Comparison of ENCODE assay signal across 8 cellular contexts in genomic region chr11:65861533-65862183, GRCh38. TPM values are rescaled to one million over a fixed set of nuclear protein-coding genes. Genes with fewer than 3 reads are reported as not detected.
DNase-seq lines count a peak whose midpoint lies in the region; TF ChIP-seq lines count a peak whose summit lies in the region.

No MANE protein-coding gene starts in this region.

- peaks cover 17 to 52% (median 39%) of the 10 kb centered on the region in 3 donors for H3K36me3 ChIP-seq in esophagus squamous epithelium

- POLR2A ChIA-PET in RWPE1 (lab: Yijun Ruan, JAX; ENCODE audit: low non-redundant PET) = interaction anchor here (0.8 kb wide), 1 partner anchor 54 kb away, joined by 3 read pairs; no protein-coding TSS in a partner anchor

- intact Hi-C loops in Calu3 (cut with micrococcal nuclease; ENCODE audit: unreplicated experiment) (no loop called here), esophagus squamous epithelium (cut with DNase I) (no loop called here)

- no peaks in the 10 kb centered on the region for H3K9me3 ChIP-seq in esophagus squamous epithelium

- peaks cover 20% of the 10 kb centered on the region for H3K4me1 Mint-ChIP-seq in Calu3 (ENCODE audit: low read depth, unreplicated experiment)
- H3K4me1 Mint-ChIP-seq in osteocyte (ENCODE audit: unreplicated experiment) = peaks cover 37% of the 10 kb centered on the region

- 72 to 73% methylated on average over 5 of the region's 13 CpGs for WGBS in esophagus squamous epithelium, 2 donors

- H3K27ac Mint-ChIP-seq in Calu3 (ENCODE audit: unreplicated experiment) = peak overlapping the region; percentile 95
- peak overlapping the region; percentile 97 for H3K27ac Mint-ChIP-seq in osteocyte (ENCODE audit: unreplicated experiment)

- TF ChIP-seq CTCF in Calu3 (IDR thresholded peaks at IDR 0.05; ENCODE audit: unreplicated experiment) (no peak), RWPE1 (conservative IDR thresholded peaks at IDR 0.05; ENCODE audit: low read depth) (no peak), esophagus squamous epithelium (IDR thresholded peaks at IDR 0.05) (no peak), osteocyte (IDR thresholded peaks at IDR 0.05) (no peak)

- BruUV-seq in Calu3 (replicated peaks; lab: Mats Ljungman, UMichigan) = TSS peak; percentile 29

- H3K27me3 Mint-ChIP-seq in Calu3 (ENCODE audit: unreplicated experiment) = no peaks in the 10 kb centered on the region
- H3K27me3 Mint-ChIP-seq in osteocyte (ENCODE audit: unreplicated experiment) = no peaks in the 10 kb centered on the region

- H3K9me3 Mint-ChIP-seq in Calu3 (ENCODE audit: low read depth, unreplicated experiment) = no peaks in the 10 kb centered on the region
- no peaks in the 10 kb centered on the region for H3K9me3 Mint-ChIP-seq in osteocyte (ENCODE audit: unreplicated experiment)

- H3K4me3 ChIP-seq in esophagus squamous epithelium = peak overlapping the region; percentile 83 to 94 (median 86)

- H3K36me3 Mint-ChIP-seq in Calu3 (ENCODE audit: insufficient read depth, unreplicated experiment) (peaks cover 83% of the 10 kb centered on the region), osteocyte (ENCODE audit: unreplicated experiment) (peaks cover 16% of the 10 kb centered on the region)

- H3K4me3 Mint-ChIP-seq in Calu3 (ENCODE audit: low read depth, unreplicated experiment) (peak overlapping the region; percentile 84), osteocyte (ENCODE audit: unreplicated experiment) (peak overlapping the region; percentile 89)

- H3K4me1 ChIP-seq in esophagus squamous epithelium = peaks cover 17 to 56% (median 21%) of the 10 kb centered on the region in 3 donors

- H3K27me3 ChIP-seq in esophagus squamous epithelium = no peaks in the 10 kb centered on the region

- DNase-seq in Calu3 = no peak
- no peak for DNase-seq in RWPE1 (ENCODE audit: low spot score)
- no peak for DNase-seq in esophagus squamous epithelium (lab: John Stamatoyannopoulos, UW)
- no peak for DNase-seq in osteocyte (ENCODE audit: extremely low spot score, unreplicated experiment)
- no peak for DNase-seq in iPS-NIHi11 (ENCODE audit: low spot score)
- no peak for DNase-seq in NCI-H2029 treated with DMSO at 0.1 percent for 48 hours (lab: John Stamatoyannopoulos, UW)
- no peak for DNase-seq in retina
- no peak for DNase-seq in Kasumi-1 (lab: John Stamatoyannopoulos, UW)

- H3K27ac ChIP-seq in RWPE1 (peak overlapping the region; percentile 98), esophagus squamous epithelium (peak overlapping the region; percentile 96 to 98 (median 97))

- CTCF ChIA-PET in Calu3 (lab: Charles Lee) (interaction anchor here (1.0 to 1.5 kb wide), 3 partner anchors 24 to 28 kb away, joined by 4 to 7 read pairs (median 5); partner anchors contain the start of gene FIBP), RWPE1 (lab: Yijun Ruan, JAX) (interaction anchor here (0.7 to 2.6 kb wide), 3 partner anchors 12 to 273 kb away, joined by 4 to 15 read pairs (median 5); no protein-coding TSS in a partner anchor)

- TF ChIP-seq POLR2A in esophagus squamous epithelium (IDR thresholded peaks at IDR 0.05) = no peak

RNA-seq across cellular contexts. Expression of gene MUS81, which starts 1.4 kb away (rescaled TPM):
- total RNA-seq in Calu3 (2022) = 50.8 and 67.6 TPM in 2 replicates
- 10 to 100 TPM; 17.6 to 36.2 (median 31.1) TPM for total RNA-seq in esophagus squamous epithelium
- 63.7 and 68.5 TPM in 2 replicates for total RNA-seq in osteocyte

RNA-seq across cellular contexts. Expression of gene CFL1, which starts 3.7 kb away (rescaled TPM):
- total RNA-seq in Calu3 (2022) = 955 and 963 TPM in 2 replicates
- total RNA-seq in esophagus squamous epithelium = 100 to 1,000 TPM; 453 to 833 (median 750) TPM
- 939 and 946 TPM in 2 replicates for total RNA-seq in osteocyte

RNA-seq across cellular contexts. Expression of gene EFEMP2, which starts 10.9 kb away (rescaled TPM):
- total RNA-seq in Calu3 (2022) = 3.4 and 3.8 TPM in 2 replicates
- total RNA-seq in esophagus squamous epithelium = 10 to 100 TPM in 2 of 4 donors, 1 to 10 TPM in 2; 3.6 to 29.0 (median 10.2) TPM
- total RNA-seq in osteocyte = 130 and 131 TPM in 2 replicates

RNA-seq across cellular contexts. Expression of gene CTSW, which starts 18.0 kb away (rescaled TPM):
- total RNA-seq in Calu3 (2022) (not detected in 2 replicates), esophagus squamous epithelium (1 to 10 TPM in 3 of 4 donors, under 1 TPM in 1; 0.21 to 3.6 (median 1.8) TPM), osteocyte (not detected in 2 replicates)

RNA-seq across cellular contexts. Expression of gene FIBP, which starts 26.6 kb away (rescaled TPM):
- total RNA-seq in Calu3 (2022) = 75.8 and 79.2 TPM in 2 replicates
- total RNA-seq in esophagus squamous epithelium = 10 to 100 TPM; 35.7 to 60.1 (median 38.4) TPM
- total RNA-seq in osteocyte = 92.4 and 92.8 TPM in 2 replicates
